1 cellular context compared by ENCODE assay signal in the genomic region with DNA sequence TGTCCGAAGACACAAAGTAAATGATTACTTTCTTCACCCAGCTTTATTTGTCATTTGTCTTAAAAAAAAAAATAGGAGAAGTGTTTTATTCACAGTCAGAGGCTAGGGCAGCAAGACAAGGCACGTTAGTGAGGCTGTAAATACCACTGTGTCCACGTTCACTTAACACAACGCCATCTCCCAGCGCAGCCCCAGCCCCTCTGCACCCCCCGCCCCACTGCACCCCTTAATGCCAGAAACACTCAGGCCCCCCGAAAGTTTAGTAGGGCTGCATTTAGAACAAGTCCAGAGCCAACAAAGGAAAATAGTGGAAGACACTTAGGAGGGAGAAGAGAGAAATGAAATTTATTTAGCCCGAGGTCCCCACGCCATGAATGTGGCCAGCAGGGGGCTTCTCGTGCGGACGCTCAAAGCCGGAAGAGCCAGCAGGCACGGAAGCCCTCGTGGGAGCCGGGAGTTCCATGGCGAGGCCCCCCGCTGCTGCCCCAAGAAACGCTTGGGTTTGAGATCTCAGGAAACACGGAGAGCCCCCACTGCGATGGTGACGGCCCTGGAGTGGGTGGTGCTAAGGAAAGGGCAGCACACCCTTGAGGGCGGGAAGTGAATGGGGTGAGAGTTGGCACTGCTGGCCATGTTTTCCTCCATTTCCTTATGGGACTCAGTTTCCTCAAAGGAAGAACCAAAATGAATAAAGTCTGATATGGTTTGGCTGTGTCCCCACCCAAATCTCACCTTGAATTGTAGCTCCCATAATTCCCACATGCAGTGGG.
TF ChIP-seq lines count a peak whose summit lies in the region.

No MANE protein-coding gene starts in this region.

TF ChIP-seq in K562, 482 proteins besides CTCF, POLR2A, EP300 and RAD21 (continued from another document and continues in another):
- TF ChIP-seq MTA3 (IDR thresholded peaks at IDR 0.05; ENCODE audit: borderline replicate concordance): no peak
- TF ChIP-seq TRIM28 (IDR thresholded peaks at IDR 0.05): no peak
- TF ChIP-seq SMAD2 (IDR thresholded peaks at IDR 0.05; ENCODE audit: low read depth, low read length): no peak
- no peak for TF ChIP-seq ZNF174 (CRISPR knock-in tag; IDR thresholded peaks at IDR 0.05)
- TF ChIP-seq, protein P1, sequence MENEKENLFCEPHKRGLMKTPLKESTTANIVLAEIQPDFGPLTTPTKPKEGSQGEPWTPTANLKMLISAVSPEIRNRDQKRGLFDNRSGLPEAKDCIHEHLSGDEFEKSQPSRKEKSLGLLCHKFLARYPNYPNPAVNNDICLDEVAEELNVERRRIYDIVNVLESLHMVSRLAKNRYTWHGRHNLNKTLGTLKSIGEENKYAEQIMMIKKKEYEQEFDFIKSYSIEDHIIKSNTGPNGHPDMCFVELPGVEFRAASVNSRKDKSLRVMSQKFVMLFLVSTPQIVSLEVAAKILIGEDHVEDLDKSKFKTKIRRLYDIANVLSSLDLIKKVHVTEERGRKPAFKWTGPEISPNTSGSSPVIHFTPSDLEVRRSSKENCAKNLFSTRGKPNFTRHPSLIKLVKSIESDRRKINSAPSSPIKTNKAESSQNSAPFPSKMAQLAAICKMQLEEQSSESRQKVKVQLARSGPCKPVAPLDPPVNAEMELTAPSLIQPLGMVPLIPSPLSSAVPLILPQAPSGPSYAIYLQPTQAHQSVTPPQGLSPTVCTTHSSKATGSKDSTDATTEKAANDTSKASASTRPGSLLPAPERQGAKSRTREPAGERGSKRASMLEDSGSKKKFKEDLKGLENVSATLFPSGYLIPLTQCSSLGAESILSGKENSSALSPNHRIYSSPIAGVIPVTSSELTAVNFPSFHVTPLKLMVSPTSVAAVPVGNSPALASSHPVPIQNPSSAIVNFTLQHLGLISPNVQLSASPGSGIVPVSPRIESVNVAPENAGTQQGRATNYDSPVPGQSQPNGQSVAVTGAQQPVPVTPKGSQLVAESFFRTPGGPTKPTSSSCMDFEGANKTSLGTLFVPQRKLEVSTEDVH (IDR thresholded peaks at IDR 0.05; ENCODE audit: low read depth, partially characterized antibody): no peak
- TF ChIP-seq ATF7 (IDR thresholded peaks at IDR 0.05): no peak
- TF ChIP-seq RUNX1 (IDR thresholded peaks at IDR 0.05; ENCODE audit: low read depth): no peak
- TF ChIP-seq ZNF212 (CRISPR knock-in tag; IDR thresholded peaks at IDR 0.05): no peak
- TF ChIP-seq, protein P2, sequence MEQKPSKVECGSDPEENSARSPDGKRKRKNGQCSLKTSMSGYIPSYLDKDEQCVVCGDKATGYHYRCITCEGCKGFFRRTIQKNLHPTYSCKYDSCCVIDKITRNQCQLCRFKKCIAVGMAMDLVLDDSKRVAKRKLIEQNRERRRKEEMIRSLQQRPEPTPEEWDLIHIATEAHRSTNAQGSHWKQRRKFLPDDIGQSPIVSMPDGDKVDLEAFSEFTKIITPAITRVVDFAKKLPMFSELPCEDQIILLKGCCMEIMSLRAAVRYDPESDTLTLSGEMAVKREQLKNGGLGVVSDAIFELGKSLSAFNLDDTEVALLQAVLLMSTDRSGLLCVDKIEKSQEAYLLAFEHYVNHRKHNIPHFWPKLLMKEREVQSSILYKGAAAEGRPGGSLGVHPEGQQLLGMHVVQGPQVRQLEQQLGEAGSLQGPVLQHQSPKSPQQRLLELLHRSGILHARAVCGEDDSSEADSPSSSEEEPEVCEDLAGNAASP (IDR thresholded peaks at IDR 0.05): no peak
- TF ChIP-seq TCF3 (CRISPR knock-in tag; IDR thresholded peaks at IDR 0.05): no peak
- TF ChIP-seq CREBBP (IDR thresholded peaks at IDR 0.05; ENCODE audit: low read depth, low read length): no peak
- no peak for TF ChIP-seq TFAM (CRISPR knock-in tag; conservative IDR thresholded peaks at IDR 0.05)
- no peak for TF ChIP-seq CBFA2T2 (conservative IDR thresholded peaks at IDR 0.05)
- no peak for TF ChIP-seq ZNF75A (CRISPR knock-in tag; IDR thresholded peaks at IDR 0.05)
- no peak for TF ChIP-seq NR2C2 (CRISPR knock-in tag; IDR thresholded peaks at IDR 0.05)
- 0 out of 2 replicates have a peak, but pooled peaks have one; percentile 23 for TF ChIP-seq NR2C2 (tag; IDR thresholded peaks at IDR 0.05)
- no peak for TF ChIP-seq HDAC2 (IDR thresholded peaks at IDR 0.05)
- TF ChIP-seq ZNF324 (CRISPR knock-in tag; IDR thresholded peaks at IDR 0.05): no peak
- TF ChIP-seq IFI16 (CRISPR knock-in tag; IDR thresholded peaks at IDR 0.05): no peak
- TF ChIP-seq SNIP1 (IDR thresholded peaks at IDR 0.05; ENCODE audit: low read depth): no peak
- no peak for TF ChIP-seq CBFA2T3 (IDR thresholded peaks at IDR 0.05)
- no peak for TF ChIP-seq SREBF1 (IDR thresholded peaks at IDR 0.05; ENCODE audit: borderline replicate concordance, low read depth, low read length)
- no peak for TF ChIP-seq KHSRP (IDR thresholded peaks at IDR 0.05)
- TF ChIP-seq ETV5 (CRISPR knock-in tag; IDR thresholded peaks at IDR 0.05; ENCODE audit: low read depth): no peak; the same call in 1 of the 2 replicates
- TF ChIP-seq U2AF2 (optimal IDR thresholded peaks at IDR 0.05; ENCODE audit: low read depth, low read length): no peak
- no peak for TF ChIP-seq MEIS2 (IDR thresholded peaks at IDR 0.05; ENCODE audit: partially characterized antibody)
- no peak for TF ChIP-seq ZNF224 (CRISPR knock-in tag; IDR thresholded peaks at IDR 0.05)
- TF ChIP-seq, protein P3, sequence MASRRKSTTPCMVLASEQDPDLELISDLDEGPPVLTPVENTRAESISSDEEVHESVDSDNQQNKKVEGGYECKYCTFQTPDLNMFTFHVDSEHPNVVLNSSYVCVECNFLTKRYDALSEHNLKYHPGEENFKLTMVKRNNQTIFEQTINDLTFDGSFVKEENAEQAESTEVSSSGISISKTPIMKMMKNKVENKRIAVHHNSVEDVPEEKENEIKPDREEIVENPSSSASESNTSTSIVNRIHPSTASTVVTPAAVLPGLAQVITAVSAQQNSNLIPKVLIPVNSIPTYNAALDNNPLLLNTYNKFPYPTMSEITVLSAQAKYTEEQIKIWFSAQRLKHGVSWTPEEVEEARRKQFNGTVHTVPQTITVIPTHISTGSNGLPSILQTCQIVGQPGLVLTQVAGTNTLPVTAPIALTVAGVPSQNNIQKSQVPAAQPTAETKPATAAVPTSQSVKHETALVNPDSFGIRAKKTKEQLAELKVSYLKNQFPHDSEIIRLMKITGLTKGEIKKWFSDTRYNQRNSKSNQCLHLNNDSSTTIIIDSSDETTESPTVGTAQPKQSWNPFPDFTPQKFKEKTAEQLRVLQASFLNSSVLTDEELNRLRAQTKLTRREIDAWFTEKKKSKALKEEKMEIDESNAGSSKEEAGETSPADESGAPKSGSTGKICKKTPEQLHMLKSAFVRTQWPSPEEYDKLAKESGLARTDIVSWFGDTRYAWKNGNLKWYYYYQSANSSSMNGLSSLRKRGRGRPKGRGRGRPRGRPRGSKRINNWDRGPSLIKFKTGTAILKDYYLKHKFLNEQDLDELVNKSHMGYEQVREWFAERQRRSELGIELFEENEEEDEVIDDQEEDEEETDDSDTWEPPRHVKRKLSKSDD (conservative IDR thresholded peaks at IDR 0.05; ENCODE audit: low read length): no peak
- no peak for TF ChIP-seq ZNF3 (CRISPR knock-in tag; IDR thresholded peaks at IDR 0.05)
- TF ChIP-seq, protein P4, sequence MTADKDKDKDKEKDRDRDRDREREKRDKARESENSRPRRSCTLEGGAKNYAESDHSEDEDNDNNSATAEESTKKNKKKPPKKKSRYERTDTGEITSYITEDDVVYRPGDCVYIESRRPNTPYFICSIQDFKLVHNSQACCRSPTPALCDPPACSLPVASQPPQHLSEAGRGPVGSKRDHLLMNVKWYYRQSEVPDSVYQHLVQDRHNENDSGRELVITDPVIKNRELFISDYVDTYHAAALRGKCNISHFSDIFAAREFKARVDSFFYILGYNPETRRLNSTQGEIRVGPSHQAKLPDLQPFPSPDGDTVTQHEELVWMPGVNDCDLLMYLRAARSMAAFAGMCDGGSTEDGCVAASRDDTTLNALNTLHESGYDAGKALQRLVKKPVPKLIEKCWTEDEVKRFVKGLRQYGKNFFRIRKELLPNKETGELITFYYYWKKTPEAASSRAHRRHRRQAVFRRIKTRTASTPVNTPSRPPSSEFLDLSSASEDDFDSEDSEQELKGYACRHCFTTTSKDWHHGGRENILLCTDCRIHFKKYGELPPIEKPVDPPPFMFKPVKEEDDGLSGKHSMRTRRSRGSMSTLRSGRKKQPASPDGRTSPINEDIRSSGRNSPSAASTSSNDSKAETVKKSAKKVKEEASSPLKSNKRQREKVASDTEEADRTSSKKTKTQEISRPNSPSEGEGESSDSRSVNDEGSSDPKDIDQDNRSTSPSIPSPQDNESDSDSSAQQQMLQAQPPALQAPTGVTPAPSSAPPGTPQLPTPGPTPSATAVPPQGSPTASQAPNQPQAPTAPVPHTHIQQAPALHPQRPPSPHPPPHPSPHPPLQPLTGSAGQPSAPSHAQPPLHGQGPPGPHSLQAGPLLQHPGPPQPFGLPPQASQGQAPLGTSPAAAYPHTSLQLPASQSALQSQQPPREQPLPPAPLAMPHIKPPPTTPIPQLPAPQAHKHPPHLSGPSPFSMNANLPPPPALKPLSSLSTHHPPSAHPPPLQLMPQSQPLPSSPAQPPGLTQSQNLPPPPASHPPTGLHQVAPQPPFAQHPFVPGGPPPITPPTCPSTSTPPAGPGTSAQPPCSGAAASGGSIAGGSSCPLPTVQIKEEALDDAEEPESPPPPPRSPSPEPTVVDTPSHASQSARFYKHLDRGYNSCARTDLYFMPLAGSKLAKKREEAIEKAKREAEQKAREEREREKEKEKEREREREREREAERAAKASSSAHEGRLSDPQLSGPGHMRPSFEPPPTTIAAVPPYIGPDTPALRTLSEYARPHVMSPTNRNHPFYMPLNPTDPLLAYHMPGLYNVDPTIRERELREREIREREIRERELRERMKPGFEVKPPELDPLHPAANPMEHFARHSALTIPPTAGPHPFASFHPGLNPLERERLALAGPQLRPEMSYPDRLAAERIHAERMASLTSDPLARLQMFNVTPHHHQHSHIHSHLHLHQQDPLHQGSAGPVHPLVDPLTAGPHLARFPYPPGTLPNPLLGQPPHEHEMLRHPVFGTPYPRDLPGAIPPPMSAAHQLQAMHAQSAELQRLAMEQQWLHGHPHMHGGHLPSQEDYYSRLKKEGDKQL (CRISPR knock-in tag; IDR thresholded peaks at IDR 0.05; ENCODE audit: borderline replicate concordance): no peak
- no peak for TF ChIP-seq ZNF23 (CRISPR knock-in tag; IDR thresholded peaks at IDR 0.05)
- TF ChIP-seq POU5F1 (IDR thresholded peaks at IDR 0.05; ENCODE audit: borderline replicate concordance, low read depth, low read length, partially characterized antibody): no peak
- no peak for TF ChIP-seq HIVEP1 (CRISPR knock-in tag; IDR thresholded peaks at IDR 0.05)
- no peak for TF ChIP-seq ZKSCAN8 (CRISPR knock-in tag; IDR thresholded peaks at IDR 0.05)
- TF ChIP-seq, protein P5, sequence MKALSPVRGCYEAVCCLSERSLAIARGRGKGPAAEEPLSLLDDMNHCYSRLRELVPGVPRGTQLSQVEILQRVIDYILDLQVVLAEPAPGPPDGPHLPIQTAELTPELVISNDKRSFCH (CRISPR knock-in tag; IDR thresholded peaks at IDR 0.05): no peak
- TF ChIP-seq, protein P5 (tag; IDR thresholded peaks at IDR 0.05): no peak
- TF ChIP-seq, protein P6, sequence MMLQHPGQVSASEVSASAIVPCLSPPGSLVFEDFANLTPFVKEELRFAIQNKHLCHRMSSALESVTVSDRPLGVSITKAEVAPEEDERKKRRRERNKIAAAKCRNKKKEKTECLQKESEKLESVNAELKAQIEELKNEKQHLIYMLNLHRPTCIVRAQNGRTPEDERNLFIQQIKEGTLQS (IDR thresholded peaks at IDR 0.05): no peak
- TF ChIP-seq, protein P6 (CRISPR knock-in tag; conservative IDR thresholded peaks at IDR 0.05): no peak
- TF ChIP-seq ZNF146 (CRISPR knock-in tag; IDR thresholded peaks at IDR 0.05; ENCODE audit: unreplicated experiment): no peak
- TF ChIP-seq CBFB (CRISPR knock-in tag; IDR thresholded peaks at IDR 0.05): no peak
- no peak for TF ChIP-seq ZNF431 (CRISPR knock-in tag; IDR thresholded peaks at IDR 0.05)
- TF ChIP-seq ZNF282 (CRISPR knock-in tag; IDR thresholded peaks at IDR 0.05): no peak
- no peak for TF ChIP-seq MCM7 (IDR thresholded peaks at IDR 0.05)
- TF ChIP-seq, protein P7, sequence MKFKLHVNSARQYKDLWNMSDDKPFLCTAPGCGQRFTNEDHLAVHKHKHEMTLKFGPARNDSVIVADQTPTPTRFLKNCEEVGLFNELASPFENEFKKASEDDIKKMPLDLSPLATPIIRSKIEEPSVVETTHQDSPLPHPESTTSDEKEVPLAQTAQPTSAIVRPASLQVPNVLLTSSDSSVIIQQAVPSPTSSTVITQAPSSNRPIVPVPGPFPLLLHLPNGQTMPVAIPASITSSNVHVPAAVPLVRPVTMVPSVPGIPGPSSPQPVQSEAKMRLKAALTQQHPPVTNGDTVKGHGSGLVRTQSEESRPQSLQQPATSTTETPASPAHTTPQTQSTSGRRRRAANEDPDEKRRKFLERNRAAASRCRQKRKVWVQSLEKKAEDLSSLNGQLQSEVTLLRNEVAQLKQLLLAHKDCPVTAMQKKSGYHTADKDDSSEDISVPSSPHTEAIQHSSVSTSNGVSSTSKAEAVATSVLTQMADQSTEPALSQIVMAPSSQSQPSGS (CRISPR knock-in tag; IDR thresholded peaks at IDR 0.05): no peak
- TF ChIP-seq ZNF184 (CRISPR knock-in tag; IDR thresholded peaks at IDR 0.05): no peak
- no peak for TF ChIP-seq KLF13 (tag; IDR thresholded peaks at IDR 0.05; ENCODE audit: borderline replicate concordance, low read depth)
- 0 out of 2 replicates have a peak, but pooled peaks have one; percentile 54 for TF ChIP-seq GTF2A2 (tag; IDR thresholded peaks at IDR 0.05)
- no peak for TF ChIP-seq NR2F6 (CRISPR knock-in tag; IDR thresholded peaks at IDR 0.05)
- no peak for TF ChIP-seq FIP1L1 (IDR thresholded peaks at IDR 0.05; ENCODE audit: low read depth, low read length, poor library complexity, severe bottlenecking)
- TF ChIP-seq GABPA (tag; conservative IDR thresholded peaks at IDR 0.05; ENCODE audit: low read depth): peak; percentile 73
- no peak for TF ChIP-seq BHLHE40 (IDR thresholded peaks at IDR 0.05; ENCODE audit: low read length)
- TF ChIP-seq HDAC8 (tag; IDR thresholded peaks at IDR 0.05): 0 out of 2 replicates have a peak, but pooled peaks have one; percentile 58
- TF ChIP-seq MTA1 (IDR thresholded peaks at IDR 0.05; ENCODE audit: borderline replicate concordance): no peak
